8 cellular contexts compared by ENCODE assay signal in genomic region chr11:72821920-72822799, GRCh38. TPM values are rescaled to one million over a fixed set of nuclear protein-coding genes. Genes with fewer than 3 reads are reported as not detected.
DNase-seq lines count a peak whose midpoint lies in the region; ATAC-seq and TF ChIP-seq lines count a peak whose summit lies in the region.

No MANE protein-coding gene starts in this region.

- peak; percentile 55 for ATAC-seq in GM18511 (IDR thresholded peaks at IDR 0.05; ENCODE audit: unreplicated experiment)
- peak; percentile 83 to 91 for ATAC-seq in upper lobe of left lung (ENCODE audit: low FRiP score in 2 of 2)
- ATAC-seq in HG02973 (IDR thresholded peaks at IDR 0.05; ENCODE audit: unreplicated experiment), result no peak

- H3K9me3 ChIP-seq in ascending aorta (no peaks in the 10 kb centered on the region), right atrium auricular region (no peaks in the 10 kb centered on the region), prostate gland (no peaks in the 10 kb centered on the region), upper lobe of left lung (no peaks in the 10 kb centered on the region)

- H3K4me1 ChIP-seq in ascending aorta (peaks cover 6 to 8% of the 10 kb centered on the region in 2 donors), right atrium auricular region (peaks cover 0 to 18% of the 10 kb centered on the region in 2 donors), prostate gland (replicated peaks) (no peaks in the 10 kb centered on the region), upper lobe of left lung (peaks cover 9 to 18% (median 17%) of the 10 kb centered on the region in 4 donors)

- DNase-seq in T follicular helper cell (ENCODE audit: low read depth), result peak; percentile 82
- peak in 1 of 2 donors; percentile 93 for DNase-seq in ascending aorta (ENCODE audit: low spot score in 2 of 2)
- peak; percentile 80 for DNase-seq in right atrium auricular region (ENCODE audit: low spot score)
- DNase-seq in prostate gland (ENCODE audit: low spot score), result peak; percentile 88
- DNase-seq in upper lobe of left lung, result peak; percentile 89 to 97

- H3K36me3 ChIP-seq in ascending aorta (peaks cover 14 to 17% of the 10 kb centered on the region in 2 donors), right atrium auricular region (peaks cover 21% of the 10 kb centered on the region), prostate gland (no peaks in the 10 kb centered on the region), upper lobe of left lung (peaks cover 10 to 39% (median 22%) of the 10 kb centered on the region in 4 donors)

- no peaks in the 10 kb centered on the region for H3K27me3 ChIP-seq in ascending aorta
- H3K27me3 ChIP-seq in right atrium auricular region, result no peaks in the 10 kb centered on the region
- H3K27me3 ChIP-seq in prostate gland (replicated peaks; ENCODE audit: insufficient read depth), result no peaks in the 10 kb centered on the region
- H3K27me3 ChIP-seq in upper lobe of left lung, result no peaks in the 10 kb centered on the region

- TF ChIP-seq CTCF in LNCAP (IDR thresholded peaks at IDR 0.05) (0 out of 2 replicates have a peak, but pooled peaks have one; percentile 14), ascending aorta (IDR thresholded peaks at IDR 0.05) (peak; percentile 15 to 50 (median 37)), right atrium auricular region (IDR thresholded peaks at IDR 0.05) (peak; percentile 32 to 57), prostate gland (IDR thresholded peaks at IDR 0.05) (peak; percentile 19 to 73 (median 44)), upper lobe of left lung (IDR thresholded peaks at IDR 0.05) (peak in 5 of 6 experiments; percentile 20 to 74 (median 50))

- 12% methylated on average over 63 of the region's 82 CpGs for WGBS in prostate gland
- WGBS in upper lobe of left lung, 2 donors, result 43 to 47% methylated on average over 9 to 76 of the region's 82 CpGs

- H3K4me3 ChIP-seq in ascending aorta (peak overlapping the region; percentile 65 to 67), right atrium auricular region (peak overlapping the region; percentile 42 to 60), prostate gland (peak overlapping the region; percentile 20 to 49), upper lobe of left lung (peak overlapping the region; percentile 28 to 53 (median 42))

- TF ChIP-seq EP300 in upper lobe of left lung (IDR thresholded peaks at IDR 0.05), result no peak

- peak overlapping the region; percentile 75 to 78 for H3K27ac ChIP-seq in ascending aorta
- peak overlapping the region; percentile 63 to 80 for H3K27ac ChIP-seq in right atrium auricular region
- peak overlapping the region; percentile 35 to 60 for H3K27ac ChIP-seq in prostate gland
- H3K27ac ChIP-seq in upper lobe of left lung, result peak overlapping the region in 3 of 4 donors; percentile 62 to 69 (median 65)

- intact Hi-C loops in ascending aorta (cut with DNase I), result loop anchor here (2.0 kb wide), 1 partner anchor 357 kb away; no protein-coding TSS in a partner anchor
- intact Hi-C loops in prostate gland (cut with DNase I), result no loop called here

- TF ChIP-seq POLR2A in prostate gland (IDR thresholded peaks at IDR 0.05) (peak; percentile 61), upper lobe of left lung (IDR thresholded peaks at IDR 0.05) (peak in 1 of 4 donors; percentile 57)

RNA-seq across cellular contexts. Expression of gene ATG16L2, which starts 7.9 kb away (rescaled TPM):
- total RNA-seq in ascending aorta (21.2 TPM), right atrium auricular region (10 to 100 TPM in 1 of 2 donors, 1 to 10 TPM in 1; 9.0 to 10.0 TPM), prostate gland (10 to 100 TPM; 27.5 to 29.7 TPM), upper lobe of left lung (100 to 1,000 TPM in 3 of 6 donors, 10 to 100 TPM in 3; 39.5 to 354 (median 86.4) TPM)

RNA-seq across cellular contexts. Expression of gene STARD10, which starts 28.3 kb away (rescaled TPM):
- total RNA-seq in ascending aorta (20.9 TPM), right atrium auricular region (100 to 1,000 TPM in 1 of 2 donors, 10 to 100 TPM in 1; 77.0 to 112 TPM), prostate gland (100 to 1,000 TPM; 132 to 208 TPM), upper lobe of left lung (100 to 1,000 TPM in 5 of 6 donors, 10 to 100 TPM in 1; 93.2 to 227 (median 151) TPM)
